15 cellular contexts compared by ENCODE assay signal in the genomic region with DNA sequence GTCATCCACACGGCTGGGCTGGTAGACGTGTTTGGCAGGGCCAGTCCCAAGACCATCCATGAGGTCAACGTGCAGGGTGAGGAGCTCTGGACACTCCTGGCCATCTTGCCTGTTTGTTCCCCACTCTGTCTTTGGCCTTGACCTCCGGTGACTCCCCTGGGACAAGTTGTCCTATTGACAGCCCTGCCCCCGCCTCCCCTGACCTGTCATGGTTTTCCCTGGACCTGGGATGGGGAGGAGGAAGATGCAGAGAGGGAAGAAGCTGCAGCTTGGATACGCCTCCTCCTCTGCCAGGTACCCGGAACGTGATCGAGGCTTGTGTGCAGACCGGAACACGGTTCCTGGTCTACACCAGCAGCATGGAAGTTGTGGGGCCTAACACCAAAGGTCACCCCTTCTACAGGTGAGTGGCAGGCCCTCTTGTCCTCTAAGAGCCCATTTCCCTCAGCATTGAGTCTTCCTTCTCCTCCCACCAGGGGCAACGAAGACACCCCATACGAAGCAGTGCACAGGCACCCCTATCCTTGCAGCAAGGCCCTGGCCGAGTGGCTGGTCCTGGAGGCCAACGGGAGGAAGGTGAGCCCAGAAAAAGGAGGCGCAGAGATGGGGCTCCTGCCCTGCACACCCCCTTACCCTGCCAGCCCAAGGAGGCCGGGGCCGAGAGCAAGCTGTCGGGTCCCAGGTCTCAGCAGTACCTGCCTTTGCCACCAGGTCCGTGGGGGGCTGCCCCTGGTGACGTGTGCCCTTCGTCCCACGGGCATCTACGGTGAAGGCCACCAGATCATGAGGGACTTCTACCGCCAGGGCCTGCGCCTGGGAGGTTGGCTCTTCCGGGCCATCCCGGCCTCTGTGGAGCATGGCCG. TPM values are rescaled to one million over a fixed set of nuclear protein-coding genes. Genes with fewer than 3 reads are reported as not detected.
A peak's percentile ranks its signal among the peaks of the same experiment; 100 is the strongest.
DNase-seq lines count a peak whose midpoint lies in the region; ATAC-seq, FAIRE-seq and TF ChIP-seq lines count a peak whose summit lies in the region.
"Had no signal": no experiment of that assay in that cellular context is flagged by ENCODE, and none has a peak within 500 bp of the region (broad histone marks: within the 10 kb centered on the region; RNA-seq: fewer than 3 reads in every experiment).

No MANE protein-coding gene starts in this region.

- H3K27me3 ChIP-seq in IMR-90 (ENCODE audit: control insufficient read depth, insufficient read depth, low read length) (no peaks in the 10 kb centered on the region), endodermal cell (ENCODE audit: control insufficient read depth, insufficient read depth, low read length, poor library complexity, severe bottlenecking) (no peaks in the 10 kb centered on the region), pancreas (no peaks in the 10 kb centered on the region)
- H3K27me3 ChIP-seq: BLaER1 treated with 17β-estradiol and CSF1 and Interleukin-3, amounts not matched to agents 10 nM and 100 nM had no signal

- H4K91ac ChIP-seq in IMR-90 (ENCODE audit: insufficient read depth, low read depth, low read length): no peak overlapping the region

- peak overlapping the region in 1 of 2 experiments; percentile 75; a peak in 1 of 4 replicates for H4K8ac ChIP-seq in IMR-90 (ENCODE audit: low read depth in 2 of 2, low read length in 2 of 2)

- H3K27ac Mint-ChIP-seq in endodermal cell: no peak overlapping the region
- H3K27ac Mint-ChIP-seq: activated CD4-positive, alpha-beta T cell treated with anti-CD3 and anti-CD28 coated beads, Interleukin-2, amount 10 ng/mL, durations not matched to agents 24 days and 14 days; activated T-helper 1 cell treated with anti-CD3 and anti-CD28 coated beads, Interleukin-12 subunit alpha, Interleukin-12 subunit beta, Interleukin-2, Interleukin-4 antibody, amounts not matched to agents 30 ng/mL and 10 ng/mL and 1 ng/mL, durations not matched to agents 14 hours and 24 hours and 36 hours; natural killer cell had no signal

- peak overlapping the region; percentile 78; the same call in 1 of the 2 replicates for H2AK5ac ChIP-seq in IMR-90 (ENCODE audit: low read depth, low read length)

- H3K27me3 Mint-ChIP-seq in endodermal cell (ENCODE audit: insufficient read depth): no peaks in the 10 kb centered on the region
- H3K27me3 Mint-ChIP-seq: activated CD4-positive, alpha-beta T cell treated with anti-CD3 and anti-CD28 coated beads, Interleukin-2, amount 10 ng/mL, durations not matched to agents 24 days and 14 days; IgD-negative memory B cell had no signal

- no peaks in the 10 kb centered on the region for H3K9me3 Mint-ChIP-seq in endodermal cell
- H3K9me3 Mint-ChIP-seq: activated CD4-positive, alpha-beta T cell treated with anti-CD3 and anti-CD28 coated beads, Interleukin-2, amount 10 ng/mL, durations not matched to agents 24 days and 14 days; activated T-helper 1 cell treated with anti-CD3 and anti-CD28 coated beads, Interleukin-12 subunit alpha, Interleukin-12 subunit beta, Interleukin-2, Interleukin-4 antibody, amounts not matched to agents 30 ng/mL and 10 ng/mL and 1 ng/mL, durations not matched to agents 14 hours and 24 hours and 36 hours; IgD-negative memory B cell; natural killer cell had no signal

- no peak overlapping the region for H3K9ac ChIP-seq in IMR-90 (ENCODE audit: low read depth, low read length)
- no peak overlapping the region for H3K9ac ChIP-seq in endodermal cell (ENCODE audit: extremely low read depth, low read length, poor library complexity, severe bottlenecking)

- H2AK9ac ChIP-seq in IMR-90 (replicated peaks; ENCODE audit: low read depth, low read length, poor library complexity): peak overlapping the region; percentile 98

- no peak overlapping the region for H4K5ac ChIP-seq in IMR-90 (ENCODE audit: low read depth, low read length)

- H3K4me1 Mint-ChIP-seq in endodermal cell: peaks cover 2% of the 10 kb centered on the region

- FAIRE-seq in pancreas (lab: Jason Lieb, UNC): no peak

- H4K20me1 ChIP-seq in IMR-90 (ENCODE audit: insufficient read depth, low read length): no peaks in the 10 kb centered on the region

- H3K27ac ChIP-seq in IMR-90 (ENCODE audit: insufficient read depth, low read length) (no peak overlapping the region), endodermal cell (ENCODE audit: low read depth, low read length) (no peak overlapping the region), pancreas (peak overlapping the region in 3 of 4 donors; percentile 85 to 87 (median 87))

- no peak overlapping the region for H3K56ac ChIP-seq in IMR-90 (ENCODE audit: extremely low read depth, insufficient read depth, low read length)

- H3K4me1 ChIP-seq in IMR-90 (ENCODE audit: control insufficient read depth, insufficient read depth, low read length): peaks cover 8% of the 10 kb centered on the region
- H3K4me1 ChIP-seq in endodermal cell (ENCODE audit: control insufficient read depth, insufficient read depth, low read length): no peaks in the 10 kb centered on the region
- H3K4me1 ChIP-seq in pancreas: peaks cover 0 to 7% (median 0%) of the 10 kb centered on the region in 3 donors

- intact Hi-C loops in IMR-90 (cut with micrococcal nuclease): no loop called here
- intact Hi-C loops in pancreas (cut with DNase I): loop anchor here in 2 of 3 donors (2.0 to 10.0 kb wide), 4 partner anchors 98 to 458 kb away; a partner anchor contains a TSS

- H3K14ac ChIP-seq in IMR-90 (replicated peaks; ENCODE audit: low read depth, low read length): no peak overlapping the region

- H3K18ac ChIP-seq in IMR-90 (ENCODE audit: low read depth, low read length): no peak overlapping the region

- no peak for TF ChIP-seq RAD21 in IMR-90 (IDR thresholded peaks at IDR 0.05; ENCODE audit: low read length)

- TF ChIP-seq CTCF in IMR-90 (conservative IDR thresholded peaks at IDR 0.05; ENCODE audit: low read depth, low read length) (no peak), endodermal cell (conservative IDR thresholded peaks at IDR 0.05) (peak; percentile 41), pancreas (IDR thresholded peaks at IDR 0.05) (no peak)

- H2BK15ac ChIP-seq in IMR-90 (ENCODE audit: low read depth, low read length): no peak overlapping the region

- no peak overlapping the region for H3K4me2 ChIP-seq in IMR-90 (ENCODE audit: low read depth, low read length)

- no peak for DNase-seq in IMR-90
- no peak for DNase-seq in endodermal cell
- DNase-seq in pancreas: peak in 1 of 6 donors; percentile 74
- DNase-seq in NCI-H526 treated with DMSO at 0.1 percent for 48 hours (lab: John Stamatoyannopoulos, UW): no peak
- DNase-seq in mesenteric fat pad (ENCODE audit: low spot score): no peak
- DNase-seq in activated CD4-positive, alpha-beta T cell treated with anti-CD3 and anti-CD28 coated beads, Interleukin-2, amount 50 U/mL, for 1 hour: no peak
- DNase-seq: activated CD4-positive, alpha-beta T cell treated with anti-CD3 and anti-CD28 coated beads, Interleukin-2, amount 10 ng/mL, durations not matched to agents 24 days and 14 days; amniotic stem cell; GOT3; natural killer cell; retina; Right ventricle myocardium superior had no signal

- peak overlapping the region; percentile 56 for H2AFZ ChIP-seq in IMR-90 (replicated peaks; ENCODE audit: low read length, poor library complexity)

- peak overlapping the region; percentile 94 for H3K4ac ChIP-seq in IMR-90 (ENCODE audit: low read depth, low read length)

- H2BK5ac ChIP-seq in IMR-90 (ENCODE audit: low read depth, low read length, poor library complexity, severe bottlenecking): no peak overlapping the region

- peaks cover 20% of the 10 kb centered on the region for H3K36me3 ChIP-seq in IMR-90 (ENCODE audit: control insufficient read depth, insufficient read depth, low read length)
- H3K36me3 ChIP-seq in endodermal cell (ENCODE audit: control insufficient read depth, insufficient read depth, low read length): peaks cover 16% of the 10 kb centered on the region
- H3K36me3 ChIP-seq in pancreas: peaks cover 0 to 5% (median 0%) of the 10 kb centered on the region in 3 donors

- H3K9me1 ChIP-seq in IMR-90 (ENCODE audit: insufficient read depth, low read length): no peaks in the 10 kb centered on the region; the same call in none of the 2 replicates

- no peak for TF ChIP-seq POLR2A in IMR-90 (IDR thresholded peaks at IDR 0.05; ENCODE audit: low read depth, low read length)

- H3K79me1 ChIP-seq in IMR-90 (ENCODE audit: low read depth in 1 of 2, low read length in 2 of 2): peaks cover 0 to 16% of the 10 kb centered on the region in 2 experiments; a peak in 2 of 4 replicates

- H3K4me3 Mint-ChIP-seq in endodermal cell: no peak overlapping the region
- H3K4me3 Mint-ChIP-seq: IgD-negative memory B cell, natural killer cell had no signal

- CTCF ChIA-PET in IMR-90 (lab: Yijun Ruan, JAX): no interaction called here

- POLR2A ChIA-PET in IMR-90 (lab: Charles Lee; ENCODE audit: unreplicated experiment): no interaction called here

- no peak overlapping the region for H2BK20ac ChIP-seq in IMR-90 (ENCODE audit: low read depth, low read length)

- H2BK120ac ChIP-seq in IMR-90 (ENCODE audit: low read depth, low read length): no peak overlapping the region

- H3K4me3 ChIP-seq in IMR-90 (ENCODE audit: insufficient read depth, low read depth, low read length) (no peak overlapping the region), endodermal cell (ENCODE audit: low read length) (no peak overlapping the region), pancreas (peak overlapping the region in 2 of 4 donors; percentile 46 to 61)

- H3K23ac ChIP-seq in IMR-90 (ENCODE audit: low read depth, low read length): 0 out of 2 replicates have a peak overlapping the region, but pooled peaks have one; percentile 1

- no peaks in the 10 kb centered on the region for H3K9me3 ChIP-seq in IMR-90 (ENCODE audit: control insufficient read depth, insufficient read depth, low read length)
- no peaks in the 10 kb centered on the region for H3K9me3 ChIP-seq in endodermal cell (ENCODE audit: control insufficient read depth, low read length)
- H3K9me3 ChIP-seq in pancreas: no peaks in the 10 kb centered on the region
- H3K9me3 ChIP-seq: BLaER1 treated with 17β-estradiol and CSF1 and Interleukin-3, amounts not matched to agents 10 nM and 100 nM had no signal

- peaks cover 22% of the 10 kb centered on the region for H3K36me3 Mint-ChIP-seq in endodermal cell (ENCODE audit: low read depth)
- H3K36me3 Mint-ChIP-seq: IgD-negative memory B cell, natural killer cell had no signal

- in situ Hi-C loops in IMR-90 (cut with MboI; ENCODE audit: low sequenced_read_pairs): loop anchor here (10.0 to 25.0 kb wide), 3 partner anchors 98 to 878 kb away; a partner anchor contains a TSS

- dilution Hi-C loops in IMR-90 (cut with HindIII; ENCODE audit: low sequenced_read_pairs, unreplicated experiment): no loop called here

- ATAC-seq in IMR-90 (ENCODE audit: low read depth) (no peak), pancreas (no peak)

- no TSS peak for BruUV-seq in IMR-90 (replicated peaks; lab: Mats Ljungman, UMichigan)

- 87% methylated on average over 6 of the region's 29 CpGs; no CpG with 5 or more reads in 1 of the 2 experiments for WGBS in IMR-90 (ENCODE audit: extremely low coverage in 2 of 2, insufficient read length in 1 of 2), 2 experiments
- WGBS in endodermal cell (ENCODE audit: insufficient coverage in 1 of 2, insufficient read length in 1 of 2), 2 experiments: 93 to 99% methylated on average over 16 to 29 of the region's 29 CpGs
- 80 to 88% methylated on average over 28 to 29 of the region's 29 CpGs for WGBS in pancreas, 2 donors

RNA-seq across cellular contexts. Expression of a gene that starts 1.4 kb away (rescaled TPM):
- total RNA-seq in IMR-90 (2012; rRNA removed) (9.4 and 11.3 TPM in 2 replicates), endodermal cell (1 to 10 TPM; 4.1 to 4.8 TPM), pancreas (10 to 100 TPM; 14.2 to 32.1 (median 17.3) TPM), mesenteric fat pad (51.1 TPM)
- polyA plus RNA-seq in IMR-90 (2012; rRNA removed) (8.5 and 9.3 TPM in 2 replicates), pancreas (10 to 100 TPM; 16.6 to 28.4 TPM)
- polyA plus RNA-seq in IMR-90 (2012; cell fraction: cytosol; rRNA removed): 9.7 and 12.6 TPM in 2 replicates
- 10.7 and 21.0 TPM in 2 replicates for polyA plus RNA-seq in IMR-90 (2012; cell fraction: nucleus; rRNA removed; ENCODE audit: low replicate concordance)
- polyA plus RNA-seq in endodermal cell (2013, experiment 1 of 2): 1.3 TPM
- polyA plus RNA-seq in endodermal cell (2013, experiment 2 of 2): 2.1 TPM
- polyA plus RNA-seq: IgD-negative memory B cell had no signal

RNA-seq across cellular contexts. Expression of a gene that starts 24.1 kb away (rescaled TPM):
- total RNA-seq in IMR-90 (2012; rRNA removed) (3.9 TPM in 2 replicates), endodermal cell (1 to 10 TPM; 3.2 to 7.0 TPM), pancreas (1 to 10 TPM in 1 of 6 donors, under 1 TPM in 5; 0.16 to 1.4 (median 0.56) TPM), mesenteric fat pad (1.5 TPM)
- polyA plus RNA-seq in IMR-90 (2012; rRNA removed) (11.4 and 14.9 TPM in 2 replicates), pancreas (1 to 10 TPM in 1 of 2 donors, under 1 TPM in 1; 0.82 to 2.4 TPM)
- polyA plus RNA-seq in IMR-90 (2012; cell fraction: cytosol; rRNA removed): 3.8 and 4.4 TPM in 2 replicates
- polyA plus RNA-seq in IMR-90 (2012; cell fraction: nucleus; rRNA removed; ENCODE audit: low replicate concordance): 152 and 177 TPM in 2 replicates
- 10.6 TPM for polyA plus RNA-seq in endodermal cell (2013, experiment 1 of 2)
- polyA plus RNA-seq in endodermal cell (2013, experiment 2 of 2): 6.9 TPM

RNA-seq across cellular contexts. Expression of a gene that starts 28.8 kb away (rescaled TPM):
- total RNA-seq in IMR-90 (2012; rRNA removed) (0.54 and 0.56 TPM in 2 replicates), endodermal cell (10 to 100 TPM; 23.8 to 25.0 TPM), pancreas (10 to 100 TPM in 1 of 6 donors, 1 to 10 TPM in 5; 6.5 to 10.6 (median 8.3) TPM), mesenteric fat pad (18.5 TPM)
- polyA plus RNA-seq in IMR-90 (2012; rRNA removed) (5.8 and 6.5 TPM in 2 replicates), pancreas (10 to 100 TPM; 12.8 to 17.9 TPM)
- polyA plus RNA-seq in IMR-90 (2012; cell fraction: cytosol; rRNA removed): 3.3 and 4.8 TPM in 2 replicates
- polyA plus RNA-seq in IMR-90 (2012; cell fraction: nucleus; rRNA removed; ENCODE audit: low replicate concordance): 16.4 and 29.7 TPM in 2 replicates
- 21.0 TPM for polyA plus RNA-seq in endodermal cell (2013, experiment 1 of 2)
- polyA plus RNA-seq in endodermal cell (2013, experiment 2 of 2): 18.2 TPM

RNA-seq across cellular contexts. Expression of a gene that starts 37.5 kb away (rescaled TPM):
- total RNA-seq in IMR-90 (2012; rRNA removed) (6.8 and 6.9 TPM in 2 replicates), endodermal cell (10 to 100 TPM; 16.9 to 17.7 TPM), pancreas (10 to 100 TPM in 4 of 6 donors, 1 to 10 TPM in 2; 8.6 to 12.5 (median 11.4) TPM), mesenteric fat pad (17.9 TPM)
- polyA plus RNA-seq in IMR-90 (2012; rRNA removed) (16.9 TPM in 2 replicates), pancreas (10 to 100 TPM in 1 of 2 donors, 1 to 10 TPM in 1; 9.5 to 10.3 TPM)
- 16.1 and 29.4 TPM in 2 replicates for polyA plus RNA-seq in IMR-90 (2012; cell fraction: cytosol; rRNA removed)
- polyA plus RNA-seq in IMR-90 (2012; cell fraction: nucleus; rRNA removed; ENCODE audit: low replicate concordance): 12.4 and 15.2 TPM in 2 replicates
- polyA plus RNA-seq in endodermal cell (2013, experiment 1 of 2): 9.2 TPM
- 10.4 TPM for polyA plus RNA-seq in endodermal cell (2013, experiment 2 of 2)

RNA-seq across cellular contexts. Expression of a gene that starts 47.0 kb away (rescaled TPM):
- 23.5 and 25.0 TPM in 2 replicates for total RNA-seq in IMR-90 (2012; rRNA removed)
- 66.4 and 67.9 TPM in 2 replicates for polyA plus RNA-seq in IMR-90 (2012; rRNA removed)
- polyA plus RNA-seq in IMR-90 (2012; cell fraction: cytosol; rRNA removed): 31.1 and 35.2 TPM in 2 replicates
- polyA plus RNA-seq in IMR-90 (2012; cell fraction: nucleus; rRNA removed; ENCODE audit: low replicate concordance): 247 and 257 TPM in 2 replicates
- 10 to 100 TPM; 34.4 to 37.6 TPM for total RNA-seq in endodermal cell
- 25.0 TPM for polyA plus RNA-seq in endodermal cell (2013, experiment 1 of 2)
- 18.6 TPM for polyA plus RNA-seq in endodermal cell (2013, experiment 2 of 2)
- 10 to 100 TPM; 22.2 to 48.9 (median 26.9) TPM for total RNA-seq in pancreas
- polyA plus RNA-seq in pancreas: 10 to 100 TPM; 91.8 to 94.4 TPM
- 111 TPM for total RNA-seq in mesenteric fat pad

Comparison
In these comparisons a context has a peak if more than half of its experiments do, and no peak if none do; other contexts are left out.
1. H3K27ac ChIP-seq: peak in pancreas (3 of 4); none in IMR-90 (single experiment) and endodermal cell (single experiment).